Comparison of ENCODE assay signal across 18 cellular contexts in genomic region chr7:34160261-34160752, GRCh38.
DNase-seq lines count a peak whose midpoint lies in the region; ATAC-seq and TF ChIP-seq lines count a peak whose summit lies in the region.
"Had no signal": no experiment of that assay in that cellular context is flagged by ENCODE, and none has a peak within 500 bp of the region (broad histone marks: within the 10 kb centered on the region; RNA-seq: fewer than 3 reads in every experiment).

No MANE protein-coding gene starts in this region.

- H3K4me1 ChIP-seq in HAP-1, result no peaks in the 10 kb centered on the region

- H3K4me3 ChIP-seq in fibroblast of mammary gland (ENCODE audit: control insufficient read depth, low read depth, low read length), result no peak overlapping the region
- no peak overlapping the region for H3K4me3 ChIP-seq in skeletal muscle cell (ENCODE audit: low read depth, low read length)
- H3K4me3 ChIP-seq in HAP-1, result no peak overlapping the region
- H3K4me3 ChIP-seq: ovary, stomach had no signal

- intact Hi-C loops in head of caudate nucleus (cut with DNase I), result no loop called here

- DNase-seq in GM04503 (ENCODE audit: low read depth) (peak; percentile 98), SIG-M5 treated with dmso at 0.1 percent for 504 hours (lab: John Stamatoyannopoulos, UW; ENCODE audit: unreplicated experiment) (peak; percentile 35), fibroblast of mammary gland (ENCODE audit: low read depth) (peak; percentile 94), skeletal muscle cell (ENCODE audit: low read depth) (peak; percentile 86), HAP-1 (ENCODE audit: low spot score in 2 of 2) (no peak), head of caudate nucleus (no peak), putamen (ENCODE audit: low spot score) (no peak)
- DNase-seq: activated CD4-positive, CD25-positive, alpha-beta regulatory T cell; activated gamma-delta T cell treated with Interleukin-2 at 50 U/mL for 16 hours; CD4-positive, alpha-beta T cell; effector memory CD8-positive, alpha-beta T cell; midbrain; MV-4-11; NCI-H2107; ovary; stomach; T-helper 1 cell had no signal

- no peaks in the 10 kb centered on the region for H3K9me3 ChIP-seq in HAP-1
- H3K9me3 ChIP-seq: ovary, stomach had no signal

- H3K36me3 ChIP-seq in HAP-1 (replicated peaks), result no peaks in the 10 kb centered on the region
- H3K36me3 ChIP-seq: ovary, stomach had no signal

- in situ Hi-C loops in HAP-1 (cut with MboI; ENCODE audit: low sequenced_read_pairs), result no loop called here

- H3K27me3 ChIP-seq in HAP-1 (ENCODE audit: low read depth), result no peaks in the 10 kb centered on the region
- H3K27me3 ChIP-seq: ovary, stomach had no signal

- no peak for ATAC-seq in HG02981 (IDR thresholded peaks at IDR 0.05; ENCODE audit: unreplicated experiment)
- ATAC-seq: effector memory CD8-positive, alpha-beta T cell had no signal

- TF ChIP-seq CTCF in fibroblast of mammary gland (conservative IDR thresholded peaks at IDR 0.05; ENCODE audit: control insufficient read depth, insufficient read depth, low read depth, low read length), result no peak

Comparison
In these comparisons a context has a peak if more than half of its experiments do, and no peak if none do; other contexts are left out.
1. DNase-seq: peak in GM04503 (single experiment), SIG-M5 treated with dmso at 0.1 percent for 504 hours (single experiment), fibroblast of mammary gland (single experiment) and skeletal muscle cell (single experiment); none in HAP-1 (0 of 2), head of caudate nucleus (0 of 42) and putamen (single experiment).